In genomic region chr6:107275330-107275865, GRCh38 we compare ENCODE assay signal across 1 cellular context.
A peak's percentile ranks its signal among the peaks of the same experiment; 100 is the strongest.
TF ChIP-seq lines count a peak whose summit lies in the region.

No MANE protein-coding gene starts in this region.

TF ChIP-seq in K562, 482 proteins besides CTCF, POLR2A, EP300 and RAD21 (continued from another document and continues in another):
- TF ChIP-seq, protein P1, sequence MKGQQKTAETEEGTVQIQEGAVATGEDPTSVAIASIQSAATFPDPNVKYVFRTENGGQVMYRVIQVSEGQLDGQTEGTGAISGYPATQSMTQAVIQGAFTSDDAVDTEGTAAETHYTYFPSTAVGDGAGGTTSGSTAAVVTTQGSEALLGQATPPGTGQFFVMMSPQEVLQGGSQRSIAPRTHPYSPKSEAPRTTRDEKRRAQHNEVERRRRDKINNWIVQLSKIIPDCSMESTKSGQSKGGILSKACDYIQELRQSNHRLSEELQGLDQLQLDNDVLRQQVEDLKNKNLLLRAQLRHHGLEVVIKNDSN (CRISPR knock-in tag; IDR thresholded peaks at IDR 0.05), result peak; percentile 98
- TF ChIP-seq ZNF324 (CRISPR knock-in tag; IDR thresholded peaks at IDR 0.05) (no peak), ZFP30 (CRISPR knock-in tag; IDR thresholded peaks at IDR 0.05; ENCODE audit: borderline replicate concordance) (no peak), XRCC4 (IDR thresholded peaks at IDR 0.05; ENCODE audit: extremely low read depth, insufficient read depth, insufficient read length) (no peak), MECOM (CRISPR knock-in tag; IDR thresholded peaks at IDR 0.05) (no peak), ZNF518B (CRISPR knock-in tag; IDR thresholded peaks at IDR 0.05) (no peak), RB1 (IDR thresholded peaks at IDR 0.05; ENCODE audit: low read depth) (no peak), ZNF696 (CRISPR knock-in tag; conservative IDR thresholded peaks at IDR 0.05) (no peak), YBX1 (IDR thresholded peaks at IDR 0.05) (no peak), MEIS2 (IDR thresholded peaks at IDR 0.05; ENCODE audit: partially characterized antibody) (peak; percentile 57), NFIC (IDR thresholded peaks at IDR 0.05) (peak; percentile 73), ZNF717 (CRISPR knock-in tag; IDR thresholded peaks at IDR 0.05) (no peak), HNRNPH1 (optimal IDR thresholded peaks at IDR 0.05; ENCODE audit: low read depth, low read length) (no peak), ZNF354B (CRISPR knock-in tag; IDR thresholded peaks at IDR 0.05) (no peak), ZNF175 (CRISPR knock-in tag; IDR thresholded peaks at IDR 0.05; ENCODE audit: low read depth) (no peak), NEUROD1 (IDR thresholded peaks at IDR 0.05; ENCODE audit: borderline replicate concordance, low read depth, low read length, partially characterized antibody) (peak; percentile 44), BCLAF1 (IDR thresholded peaks at IDR 0.05; ENCODE audit: borderline replicate concordance in 1 of 2, control insufficient read depth in 1 of 2, low read depth in 2 of 2, low read length in 1 of 2) (no peak), SRSF7 (optimal IDR thresholded peaks at IDR 0.05; ENCODE audit: low read depth, low read length) (no peak), ZNF780A (CRISPR knock-in tag; IDR thresholded peaks at IDR 0.05) (no peak), ASH1L (IDR thresholded peaks at IDR 0.05; ENCODE audit: borderline replicate concordance, low read depth, partially characterized antibody) (no peak), ZBTB40 (IDR thresholded peaks at IDR 0.05) (no peak), ZBTB40 (CRISPR knock-in tag; IDR thresholded peaks at IDR 0.05) (no peak), KLF13 (tag; IDR thresholded peaks at IDR 0.05; ENCODE audit: borderline replicate concordance, low read depth) (no peak), ZNF277 (CRISPR knock-in tag; IDR thresholded peaks at IDR 0.05; ENCODE audit: borderline replicate concordance) (no peak), CCNT2 (IDR thresholded peaks at IDR 0.05; ENCODE audit: borderline replicate concordance, extremely low read depth, insufficient read length, low read depth, low read length) (peak; percentile 60), RBFOX2 (IDR thresholded peaks at IDR 0.05; ENCODE audit: low read depth, low read length) (no peak), ETV5 (CRISPR knock-in tag; IDR thresholded peaks at IDR 0.05; ENCODE audit: low read depth) (no peak), ADNP (tag; IDR thresholded peaks at IDR 0.05) (peak; percentile 75; the same call in 1 of the 2 replicates), ZNF3 (CRISPR knock-in tag; IDR thresholded peaks at IDR 0.05) (no peak), HINFP (tag; conservative IDR thresholded peaks at IDR 0.05; ENCODE audit: low read depth) (no peak), FOXP4 (CRISPR knock-in tag; IDR thresholded peaks at IDR 0.05; ENCODE audit: borderline replicate concordance) (no peak), ZNF778 (CRISPR knock-in tag; IDR thresholded peaks at IDR 0.05) (no peak), ZNF408 (CRISPR knock-in tag; IDR thresholded peaks at IDR 0.05; ENCODE audit: low read depth) (no peak), GTF2E2 (tag; IDR thresholded peaks at IDR 0.05) (no peak), ILK (tag; IDR thresholded peaks at IDR 0.05; ENCODE audit: borderline replicate concordance, low read depth) (no peak), MYC (IDR thresholded peaks at IDR 0.05; ENCODE audit: low read depth, low read length) (peak; percentile 51; the same call in 1 of the 2 replicates), MYC (CRISPR knock-in tag; IDR thresholded peaks at IDR 0.05; ENCODE audit: borderline replicate concordance, low read depth) (no peak)
- TF ChIP-seq, protein P2, sequence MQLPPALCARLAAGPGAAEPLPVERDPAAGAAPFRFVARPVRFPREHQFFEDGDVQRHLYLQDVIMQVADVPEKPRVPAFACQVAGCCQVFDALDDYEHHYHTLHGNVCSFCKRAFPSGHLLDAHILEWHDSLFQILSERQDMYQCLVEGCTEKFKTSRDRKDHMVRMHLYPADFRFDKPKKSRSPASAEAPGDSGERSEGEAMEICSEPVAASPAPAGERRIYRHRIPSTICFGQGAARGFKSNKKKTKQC (CRISPR knock-in tag; IDR thresholded peaks at IDR 0.05), result no peak
